In the genomic region with DNA sequence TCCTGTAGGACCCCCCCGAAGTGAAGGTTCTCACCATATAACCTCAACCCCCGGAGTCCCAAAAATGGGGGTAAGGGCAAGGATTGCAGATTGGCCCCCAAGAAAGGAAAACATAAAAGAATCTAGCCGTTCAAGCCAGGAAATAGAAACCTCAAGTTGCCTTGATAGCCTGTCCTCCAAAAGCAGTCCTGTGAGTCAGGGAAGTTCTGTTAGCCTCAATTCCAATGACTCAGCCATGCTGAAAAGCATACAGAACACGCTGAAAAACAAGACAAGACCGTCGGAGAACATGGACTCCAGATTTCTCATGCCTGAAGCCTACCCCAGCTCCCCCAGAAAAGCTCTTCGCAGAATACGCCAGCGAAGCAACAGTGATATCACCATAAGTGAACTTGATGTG, we compare ENCODE assay signal across 19 cellular contexts.
DNase-seq lines count a peak whose midpoint lies in the region; ATAC-seq, FAIRE-seq and TF ChIP-seq lines count a peak whose summit lies in the region.
"Had no signal": no experiment of that assay in that cellular context is flagged by ENCODE, and none has a peak within 500 bp of the region (broad histone marks: within the 10 kb centered on the region; RNA-seq: fewer than 3 reads in every experiment).

No MANE protein-coding gene starts in this region.

- H3K14ac ChIP-seq in IMR-90 (replicated peaks; ENCODE audit: low read depth, low read length) = peak overlapping the region; percentile 71; the same call in 1 of the 2 replicates

- CTCF ChIA-PET in AG04450 (lab: Charles Lee) = no interaction called here
- CTCF ChIA-PET in IMR-90 (lab: Yijun Ruan, JAX) = interaction anchor here (0.6 kb wide), 1 partner anchor 456 kb away, joined by 5 read pairs; no protein-coding TSS in a partner anchor
- CTCF ChIA-PET in GM12878 (lab: Yijun Ruan, JAX) = no interaction called here

- H2AK5ac ChIP-seq in IMR-90 (ENCODE audit: low read depth, low read length) = peak overlapping the region; percentile 77

- 0% methylated on average over 1 of the region's 9 CpGs; no CpG with 5 or more reads in 1 of the 2 experiments for WGBS in IMR-90 (ENCODE audit: extremely low coverage in 2 of 2, insufficient read length in 1 of 2), 2 experiments
- WGBS in GM12878 (ENCODE audit: insufficient coverage, insufficient replicate concordance, low lambda C conversion rate, missing lambda C conversion rate) = 94% methylated on average over 9 of the region's 9 CpGs
- 91 to 96% methylated on average over 9 of the region's 9 CpGs for WGBS in body of pancreas, 2 donors

- H2AFZ ChIP-seq in IMR-90 (replicated peaks; ENCODE audit: low read length, poor library complexity) (peak overlapping the region; percentile 67), GM12878 (ENCODE audit: control insufficient read depth, low read depth, low read length) (no peak overlapping the region)

- H3K9me3 ChIP-seq in AG04450 (ENCODE audit: control insufficient read depth, insufficient read depth, low read length) = no peaks in the 10 kb centered on the region
- no peaks in the 10 kb centered on the region for H3K9me3 ChIP-seq in IMR-90 (ENCODE audit: control insufficient read depth, insufficient read depth, low read length)
- H3K9me3 ChIP-seq in GM12878 (replicated peaks; ENCODE audit: control insufficient read depth, insufficient read depth, low read length) = no peaks in the 10 kb centered on the region; the same call in 2 of the 3 replicates
- no peaks in the 10 kb centered on the region for H3K9me3 ChIP-seq in body of pancreas
- H3K9me3 ChIP-seq: thyroid gland had no signal

- H3K56ac ChIP-seq in IMR-90 (ENCODE audit: extremely low read depth, insufficient read depth, low read length) = no peak overlapping the region

- dilution Hi-C loops in IMR-90 (cut with HindIII; ENCODE audit: low sequenced_read_pairs, unreplicated experiment) = no loop called here

- ATAC-seq in IMR-90 (ENCODE audit: low read depth) = no peak
- no peak for ATAC-seq in GM12878
- ATAC-seq in GM19467 (IDR thresholded peaks at IDR 0.05; ENCODE audit: unreplicated experiment) = no peak
- no peak for ATAC-seq in HG03108 (IDR thresholded peaks at IDR 0.05; ENCODE audit: unreplicated experiment)
- ATAC-seq in body of pancreas = no peak
- ATAC-seq: sciatic nerve had no signal

- peak overlapping the region; percentile 71 for H2BK120ac ChIP-seq in IMR-90 (ENCODE audit: low read depth, low read length)

- peak overlapping the region; percentile 34 to 74; a peak in 2 of 4 replicates for H4K8ac ChIP-seq in IMR-90 (ENCODE audit: low read depth in 2 of 2, low read length in 2 of 2)

- no peak overlapping the region for H2AK9ac ChIP-seq in IMR-90 (replicated peaks; ENCODE audit: low read depth, low read length, poor library complexity)

- TF ChIP-seq POLR2A in IMR-90 (IDR thresholded peaks at IDR 0.05; ENCODE audit: low read depth, low read length) (no peak), GM12878 (IDR thresholded peaks at IDR 0.05; ENCODE audit: low read depth, low read length) (no peak), body of pancreas (IDR thresholded peaks at IDR 0.05) (no peak)

- no peak overlapping the region for H3K4me3 ChIP-seq in AG04450 (ENCODE audit: low read depth, low read length)
- no peak overlapping the region for H3K4me3 ChIP-seq in IMR-90 (ENCODE audit: insufficient read depth, low read depth, low read length)
- H3K4me3 ChIP-seq in GM12878 = no peak overlapping the region
- H3K4me3 ChIP-seq in body of pancreas = no peak overlapping the region
- H3K4me3 ChIP-seq: thyroid gland had no signal

- FAIRE-seq in GM12878 (lab: Jason Lieb, UNC) = no peak
- FAIRE-seq: endometrium, islet of Langerhans had no signal

- H3K79me2 ChIP-seq in GM12878 (ENCODE audit: control insufficient read depth, insufficient read depth, low read length) = peaks cover 19% of the 10 kb centered on the region

- peaks cover 8% of the 10 kb centered on the region; the same call in 1 of the 2 replicates for H3K9me1 ChIP-seq in IMR-90 (ENCODE audit: insufficient read depth, low read length)

- H2BK15ac ChIP-seq in IMR-90 (ENCODE audit: low read depth, low read length) = peak overlapping the region; percentile 83; the same call in 2 of the 3 replicates

- peak overlapping the region; percentile 26; the same call in 1 of the 2 replicates for H3K4me2 ChIP-seq in IMR-90 (ENCODE audit: low read depth, low read length)
- H3K4me2 ChIP-seq in GM12878 (ENCODE audit: control insufficient read depth, insufficient read depth) = no peak overlapping the region

- TF ChIP-seq CTCF in AG04450 (IDR thresholded peaks at IDR 0.05; ENCODE audit: low read depth, low read length) = no peak
- TF ChIP-seq CTCF in IMR-90 (conservative IDR thresholded peaks at IDR 0.05; ENCODE audit: low read depth, low read length) = no peak
- no peak for TF ChIP-seq CTCF in GM12878 (IDR thresholded peaks at IDR 0.05 in 2 of 3, conservative IDR thresholded peaks at IDR 0.05 in 1 of 3; ENCODE audit: control insufficient read depth in 2 of 3, extremely low read depth in 1 of 3, insufficient read depth in 1 of 3, low read depth in 3 of 3, low read length in 3 of 3)
- no peak for TF ChIP-seq CTCF in body of pancreas (IDR thresholded peaks at IDR 0.05)

- SMC1A ChIA-PET in GM12878 (lab: Charles Lee; ENCODE audit: uncharacterized antibody, unreplicated experiment) = interaction anchor here (0.8 to 1.5 kb wide), 4 partner anchors 9 to 64 kb away, joined by 3 read pairs; no protein-coding TSS in a partner anchor

- in situ Hi-C loops in IMR-90 (cut with MboI; ENCODE audit: low sequenced_read_pairs) = no loop called here
- in situ Hi-C loops in GM12878 (cut with MboI) = no loop called here

- peak overlapping the region; percentile 69; the same call in 1 of the 2 replicates for H2BK20ac ChIP-seq in IMR-90 (ENCODE audit: low read depth, low read length)

- peak overlapping the region; percentile 44 for H3K4ac ChIP-seq in IMR-90 (ENCODE audit: low read depth, low read length)

- H4K91ac ChIP-seq in IMR-90 (ENCODE audit: insufficient read depth, low read depth, low read length) = 0 out of 2 replicates have a peak overlapping the region, but pooled peaks have one; percentile 37

- H3K36me3 ChIP-seq in IMR-90 (ENCODE audit: control insufficient read depth, insufficient read depth, low read length) = no peaks in the 10 kb centered on the region
- H3K36me3 ChIP-seq in GM12878 (ENCODE audit: control insufficient read depth in 2 of 2, insufficient read depth in 2 of 2, low read length in 1 of 2) = peaks cover 0 to 9% of the 10 kb centered on the region in 2 experiments; a peak in 3 of 4 replicates
- H3K36me3 ChIP-seq in body of pancreas (replicated peaks in 1 of 2; ENCODE audit: insufficient read depth in 1 of 2, low read depth in 2 of 2) = no peaks in the 10 kb centered on the region
- H3K36me3 ChIP-seq: thyroid gland had no signal

- TF ChIP-seq RAD21 in IMR-90 (IDR thresholded peaks at IDR 0.05; ENCODE audit: low read length) (no peak), GM12878 (IDR thresholded peaks at IDR 0.05; ENCODE audit: insufficient read depth, low read depth, low read length) (no peak)

- H3K27me3 ChIP-seq in AG04450 (ENCODE audit: control insufficient read depth, insufficient read depth, low read length) (no peaks in the 10 kb centered on the region), IMR-90 (ENCODE audit: control insufficient read depth, insufficient read depth, low read length) (no peaks in the 10 kb centered on the region), GM12878 (replicated peaks in 1 of 2; ENCODE audit: control insufficient read depth in 2 of 2, insufficient read depth in 2 of 2, low read length in 1 of 2) (no peaks in the 10 kb centered on the region), body of pancreas (no peaks in the 10 kb centered on the region)
- H3K27me3 ChIP-seq: thyroid gland had no signal

- peak overlapping the region; percentile 85 for H2BK5ac ChIP-seq in IMR-90 (ENCODE audit: low read depth, low read length, poor library complexity, severe bottlenecking)

- POLR2A ChIA-PET in AG04450 (lab: Yijun Ruan, JAX) (no interaction called here), IMR-90 (lab: Charles Lee; ENCODE audit: unreplicated experiment) (no interaction called here), GM12878 (lab: Charles Lee) (interaction anchor here (0.9 kb wide), 1 partner anchor 12 kb away, joined by 4 read pairs; no protein-coding TSS in a partner anchor)

- H3K23ac ChIP-seq in IMR-90 (ENCODE audit: low read depth, low read length) = peak overlapping the region; percentile 30; the same call in 1 of the 2 replicates

- peaks cover 27 to 67% of the 10 kb centered on the region in 2 experiments for H3K79me1 ChIP-seq in IMR-90 (ENCODE audit: low read depth in 1 of 2, low read length in 2 of 2)

- H3K18ac ChIP-seq in IMR-90 (ENCODE audit: low read depth, low read length) = peak overlapping the region; percentile 65; the same call in 1 of the 2 replicates

- H3K27ac ChIP-seq in AG04450 (ENCODE audit: low read depth, low read length) (peak overlapping the region; percentile 62), IMR-90 (ENCODE audit: insufficient read depth, low read length) (no peak overlapping the region), GM12878 (ENCODE audit: control insufficient read depth, insufficient read depth) (no peak overlapping the region), body of pancreas (no peak overlapping the region)
- H3K27ac ChIP-seq: thyroid gland had no signal

- intact Hi-C loops in IMR-90 (cut with micrococcal nuclease) = loop anchor here (10.0 kb wide), 1 partner anchor 453 kb away; no protein-coding TSS in a partner anchor
- intact Hi-C loops in GM12878 (cut with micrococcal nuclease; ENCODE audit: unreplicated experiment) = no loop called here
- intact Hi-C loops in body of pancreas (cut with DNase I) = no loop called here

- peaks cover 9% of the 10 kb centered on the region for H3K4me1 ChIP-seq in IMR-90 (ENCODE audit: control insufficient read depth, insufficient read depth, low read length)
- H3K4me1 ChIP-seq in GM12878 (ENCODE audit: control insufficient read depth, insufficient read depth, low read length) = peaks cover 13% of the 10 kb centered on the region
- H3K4me1 ChIP-seq in body of pancreas = peaks cover 10% of the 10 kb centered on the region

- RAD21 ChIA-PET in GM12878 (lab: Charles Lee; ENCODE audit: unreplicated experiment) = interaction anchor here (0.8 to 1.4 kb wide), 2 partner anchors 33 to 444 kb away, joined by 3 read pairs; no protein-coding TSS in a partner anchor

- peak overlapping the region; percentile 58; the same call in 1 of the 2 replicates for H4K5ac ChIP-seq in IMR-90 (ENCODE audit: low read depth, low read length)

- BruUV-seq in IMR-90 (replicated peaks; lab: Mats Ljungman, UMichigan) = TSS peak; percentile 84
- BruUV-seq in GM12878 (replicated peaks; lab: Mats Ljungman, UMichigan) = TSS peak; percentile 57

- TF ChIP-seq EP300 in GM12878 (IDR thresholded peaks at IDR 0.05; ENCODE audit: borderline replicate concordance in 1 of 2, control insufficient read depth in 1 of 2, low read depth in 2 of 2, low read length in 2 of 2) = no peak

- H4K20me1 ChIP-seq in IMR-90 (ENCODE audit: insufficient read depth, low read length) = no peaks in the 10 kb centered on the region; the same call in 1 of the 2 replicates
- H4K20me1 ChIP-seq in GM12878 (ENCODE audit: control insufficient read depth, insufficient read depth) = no peaks in the 10 kb centered on the region

- no peak overlapping the region for H3K9ac ChIP-seq in IMR-90 (ENCODE audit: low read depth, low read length)
- H3K9ac ChIP-seq in GM12878 (ENCODE audit: control insufficient read depth, insufficient read depth, low read length) = no peak overlapping the region

- no peak for DNase-seq in AG04450 (ENCODE audit: low read depth, low spot score)
- DNase-seq in IMR-90 = peak; percentile 89
- DNase-seq in GM12878 (ENCODE audit: low read depth, low spot score) = no peak
- DNase-seq in hepatic stellate cell (ENCODE audit: low spot score) = peak; percentile 32
- no peak for DNase-seq in NCI-H1105 (lab: John Stamatoyannopoulos, UW)
- DNase-seq in body of pancreas = no peak
- DNase-seq: activated naive CD4-positive, alpha-beta T cell; glutamatergic neuron; KBM-7; NCI-H1417 treated with DMSO at 0.1 percent for 48 hours; NCI-H2227 treated with DMSO at 0.1 percent for 48 hours; Right ventricle myocardium superior; stimulated activated CD4-positive, alpha-beta T cell treated with anti-CD3 and anti-CD28 coated beads, Interleukin-4, amount 100 ng/mL, for 24 hours; thyroid gland had no signal

Comparison
In these comparisons a context has a peak if more than half of its experiments do, and no peak if none do; other contexts are left out.
1. DNase-seq: peak in IMR-90 (single experiment) and hepatic stellate cell (single experiment); none in AG04450 (single experiment), GM12878 (single experiment), NCI-H1105 (single experiment) and body of pancreas (0 of 4).